Comparison of ENCODE assay signal across 1 cellular context in the genomic region with DNA sequence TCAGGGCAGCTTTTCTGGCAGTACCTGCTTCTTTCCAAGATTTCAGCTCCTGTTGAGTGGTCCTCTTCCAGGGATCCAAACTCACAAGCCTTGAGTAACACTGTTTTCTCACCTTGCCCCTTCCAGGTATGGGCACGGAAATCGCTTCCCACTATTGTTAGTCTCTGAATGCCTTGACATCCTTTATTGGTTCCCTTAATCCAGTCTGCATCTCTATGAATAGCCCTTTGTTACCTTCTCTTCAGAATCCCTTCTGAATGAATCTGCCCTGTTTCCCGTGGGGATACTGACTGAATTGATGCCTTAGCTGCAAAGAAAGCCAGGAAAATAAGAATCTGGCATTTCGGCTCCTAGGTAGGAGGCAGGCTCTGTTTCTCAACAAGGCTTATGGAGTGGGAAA.
TF ChIP-seq lines count a peak whose summit lies in the region.

No MANE protein-coding gene starts in this region.

TF ChIP-seq in A549, 52 proteins besides CTCF, POLR2A, EP300 and RAD21 (continued from another document):
- TF ChIP-seq, protein P1, sequence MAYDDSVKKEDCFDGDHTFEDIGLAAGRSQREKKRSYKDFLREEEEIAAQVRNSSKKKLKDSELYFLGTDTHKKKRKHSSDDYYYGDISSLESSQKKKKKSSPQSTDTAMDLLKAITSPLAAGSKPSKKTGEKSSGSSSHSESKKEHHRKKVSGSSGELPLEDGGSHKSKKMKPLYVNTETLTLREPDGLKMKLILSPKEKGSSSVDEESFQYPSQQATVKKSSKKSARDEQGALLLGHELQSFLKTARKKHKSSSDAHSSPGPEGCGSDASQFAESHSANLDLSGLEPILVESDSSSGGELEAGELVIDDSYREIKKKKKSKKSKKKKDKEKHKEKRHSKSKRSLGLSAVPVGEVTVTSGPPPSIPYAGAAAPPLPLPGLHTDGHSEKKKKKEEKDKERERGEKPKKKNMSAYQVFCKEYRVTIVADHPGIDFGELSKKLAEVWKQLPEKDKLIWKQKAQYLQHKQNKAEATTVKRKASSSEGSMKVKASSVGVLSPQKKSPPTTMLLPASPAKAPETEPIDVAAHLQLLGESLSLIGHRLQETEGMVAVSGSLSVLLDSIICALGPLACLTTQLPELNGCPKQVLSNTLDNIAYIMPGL (CRISPR knock-in tag; IDR thresholded peaks at IDR 0.05; ENCODE audit: borderline replicate concordance) = no peak
- TF ChIP-seq, protein P2, sequence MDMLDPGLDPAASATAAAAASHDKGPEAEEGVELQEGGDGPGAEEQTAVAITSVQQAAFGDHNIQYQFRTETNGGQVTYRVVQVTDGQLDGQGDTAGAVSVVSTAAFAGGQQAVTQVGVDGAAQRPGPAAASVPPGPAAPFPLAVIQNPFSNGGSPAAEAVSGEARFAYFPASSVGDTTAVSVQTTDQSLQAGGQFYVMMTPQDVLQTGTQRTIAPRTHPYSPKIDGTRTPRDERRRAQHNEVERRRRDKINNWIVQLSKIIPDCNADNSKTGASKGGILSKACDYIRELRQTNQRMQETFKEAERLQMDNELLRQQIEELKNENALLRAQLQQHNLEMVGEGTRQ (IDR thresholded peaks at IDR 0.05) = no peak
- TF ChIP-seq NPAS2 (CRISPR knock-in tag; IDR thresholded peaks at IDR 0.05; ENCODE audit: borderline replicate concordance) = no peak
TF ChIP-seq in A549: peak in this region for 0.
